ENCODE assay signal across 8 cellular contexts in genomic region chr1:181134543-181135461, GRCh38. TPM values are rescaled to one million over a fixed set of nuclear protein-coding genes. Genes with fewer than 3 reads are reported as not detected.
DNase-seq lines count a peak whose midpoint lies in the region; ATAC-seq lines count a peak whose summit lies in the region.

No MANE protein-coding gene starts in this region.

- peak overlapping the region in 7 of 9 donors; percentile 22 to 95 (median 64) for H3K27ac Mint-ChIP-seq in naive thymus-derived CD4-positive, alpha-beta T cell

- no peaks in the 10 kb centered on the region for H3K9me3 Mint-ChIP-seq in naive thymus-derived CD4-positive, alpha-beta T cell

- ATAC-seq in GM19463 (IDR thresholded peaks at IDR 0.05; ENCODE audit: unreplicated experiment) = peak; percentile 31
- ATAC-seq in naive thymus-derived CD4-positive, alpha-beta T cell = peak; percentile 59

- POLR2A ChIA-PET in naive thymus-derived CD4-positive, alpha-beta T cell (lab: Charles Lee) = interaction anchor here (2.3 kb wide), 1 partner anchor 45 kb away, joined by 9 read pairs; the partner anchor contains the start of gene IER5

- H3K36me3 Mint-ChIP-seq in naive thymus-derived CD4-positive, alpha-beta T cell = peaks cover 0 to 4% (median 0%) of the 10 kb centered on the region in 5 donors

- no peaks in the 10 kb centered on the region for H3K9me3 ChIP-seq in duodenal mucosa (ENCODE audit: control insufficient read depth in 1 of 2, low read length in 2 of 2)
- no peaks in the 10 kb centered on the region for H3K9me3 ChIP-seq in naive thymus-derived CD4-positive, alpha-beta T cell (ENCODE audit: control insufficient read depth in 2 of 3, low read length in 3 of 3)

- H3K36me3 ChIP-seq in duodenal mucosa (ENCODE audit: control insufficient read depth in 1 of 2, insufficient read depth in 2 of 2, low read length in 2 of 2) = no peaks in the 10 kb centered on the region
- H3K36me3 ChIP-seq in naive thymus-derived CD4-positive, alpha-beta T cell (ENCODE audit: control insufficient read depth in 2 of 3, insufficient read depth in 3 of 3, low read length in 3 of 3) = no peaks in the 10 kb centered on the region

- peak overlapping the region; percentile 24 for H3K27ac ChIP-seq in duodenal mucosa (ENCODE audit: low read depth, low read length)
- H3K27ac ChIP-seq in naive thymus-derived CD4-positive, alpha-beta T cell (ENCODE audit: low read depth, low read length) = no peak overlapping the region

- H3K4me1 ChIP-seq in duodenal mucosa (ENCODE audit: control insufficient read depth in 1 of 2, insufficient read depth in 2 of 2, low read length in 2 of 2) = peaks cover 22 to 28% of the 10 kb centered on the region in 2 donors
- H3K4me1 ChIP-seq in naive thymus-derived CD4-positive, alpha-beta T cell (ENCODE audit: control insufficient read depth in 2 of 2, insufficient read depth in 2 of 2, low read length in 2 of 2) = peaks cover 9% of the 10 kb centered on the region in 2 donors

- peak overlapping the region; percentile 16 to 50 for H3K9ac ChIP-seq in duodenal mucosa (ENCODE audit: low read depth in 1 of 2, low read length in 2 of 2)

- no peaks in the 10 kb centered on the region for H3K27me3 ChIP-seq in duodenal mucosa (ENCODE audit: control insufficient read depth in 1 of 2, insufficient read depth in 2 of 2, low read length in 2 of 2)
- H3K27me3 ChIP-seq in naive thymus-derived CD4-positive, alpha-beta T cell (ENCODE audit: control insufficient read depth in 2 of 2, insufficient read depth in 2 of 2, low read length in 2 of 2) = no peaks in the 10 kb centered on the region

- in situ Hi-C loops in SK-MEL-5 (cut with HindIII; ENCODE audit: low pct_unique_long_range_greater_than_20kb, low sequenced_read_pairs) = no loop called here

- H3K27me3 Mint-ChIP-seq in naive thymus-derived CD4-positive, alpha-beta T cell = peaks cover 0 to 4% (median 0%) of the 10 kb centered on the region in 5 donors

- H3K4me1 Mint-ChIP-seq in naive thymus-derived CD4-positive, alpha-beta T cell = peaks cover 15 to 78% (median 34%) of the 10 kb centered on the region in 7 donors

- peak overlapping the region; percentile 31 to 33 for H3K4me3 ChIP-seq in duodenal mucosa (ENCODE audit: low read depth in 1 of 2, low read length in 2 of 2)
- H3K4me3 ChIP-seq in naive thymus-derived CD4-positive, alpha-beta T cell (ENCODE audit: low read length) = peak overlapping the region; percentile 8

- intact Hi-C loops in naive thymus-derived CD4-positive, alpha-beta T cell (cut with micrococcal nuclease) = no loop called here

- DNase-seq in ELF-1 (ENCODE audit: low read depth, low spot score) = peak; percentile 34
- DNase-seq in HT1080 (ENCODE audit: low read depth) = peak; percentile 57
- DNase-seq in SK-MEL-5 (ENCODE audit: low read depth, low spot score) = peak; percentile 46
- peak in 1 of 9 donors; percentile 37 for DNase-seq in naive thymus-derived CD4-positive, alpha-beta T cell
- no peak for DNase-seq in NK-92 (lab: John Stamatoyannopoulos, UW; ENCODE audit: unreplicated experiment)
- DNase-seq in NCI-H2227 (lab: John Stamatoyannopoulos, UW; ENCODE audit: unreplicated experiment) = no peak

- CTCF ChIA-PET in naive thymus-derived CD4-positive, alpha-beta T cell (lab: Charles Lee) = interaction anchor here (0.5 to 1.7 kb wide), 4 partner anchors 9 to 54 kb away, joined by 3 to 4 read pairs (median 4); no protein-coding TSS in a partner anchor

- H3K4me3 Mint-ChIP-seq in naive thymus-derived CD4-positive, alpha-beta T cell = peak overlapping the region in 6 of 10 donors; percentile 1 to 79 (median 54)

RNA-seq across cellular contexts. Expression of gene IER5, which starts 46.3 kb away (rescaled TPM):
- 27.6 and 29.8 TPM in 2 replicates for total RNA-seq in HT1080 (2014; rRNA removed; shearing (Covaris generic))
- polyA plus RNA-seq in HT1080 (2015; cell fraction: cytosol; rRNA removed) = 23.7 and 26.6 TPM in 2 replicates
- 48.2 and 52.7 TPM in 2 replicates for polyA plus RNA-seq in HT1080 (2015; cell fraction: nucleus; rRNA removed)
- total RNA-seq in SK-MEL-5 (2014; rRNA removed; shearing (Covaris generic)) = 31.5 and 32.6 TPM in 2 replicates
- 40.8 and 40.9 TPM in 2 replicates for polyA plus RNA-seq in SK-MEL-5 (2015; cell fraction: cytosol; rRNA removed)
- polyA plus RNA-seq in SK-MEL-5 (2015; cell fraction: nucleus; rRNA removed) = 34.1 and 48.0 TPM in 2 replicates
- total RNA-seq in naive thymus-derived CD4-positive, alpha-beta T cell = 10 to 100 TPM; 12.7 to 86.9 (median 46.0) TPM
- 1 to 10 TPM; 2.1 to 2.6 TPM for polyA plus RNA-seq in naive thymus-derived CD4-positive, alpha-beta T cell

Comparison
In these comparisons a context has a peak if more than half of its experiments do, and no peak if none do; other contexts are left out.
1. DNase-seq: peak in ELF-1 (single experiment), HT1080 (single experiment) and SK-MEL-5 (single experiment); none in NK-92 (single experiment) and NCI-H2227 (single experiment).